ENCODE assay signal across 18 cellular contexts in genomic region chr22:23431337-23432072, GRCh38.
DNase-seq lines count a peak whose midpoint lies in the region; FAIRE-seq and TF ChIP-seq lines count a peak whose summit lies in the region.
"Had no signal": no experiment of that assay in that cellular context is flagged by ENCODE, and none has a peak within 500 bp of the region (broad histone marks: within the 10 kb centered on the region; RNA-seq: fewer than 3 reads in every experiment).

No MANE protein-coding gene starts in this region.

- peaks cover 32% of the 10 kb centered on the region for H3K4me1 Mint-ChIP-seq in nephron

- H3K36me3 Mint-ChIP-seq in nephron (ENCODE audit: low read depth): peaks cover 24% of the 10 kb centered on the region

- H3K27me3 Mint-ChIP-seq in nephron (ENCODE audit: low read depth): no peaks in the 10 kb centered on the region

- H2BK15ac ChIP-seq in H1 (ENCODE audit: low read length): no peak overlapping the region

- H2BK12ac ChIP-seq in H1 (ENCODE audit: low read depth, low read length): no peak overlapping the region

- H4K8ac ChIP-seq in H1 (ENCODE audit: extremely low read depth, insufficient read depth, low read length): peak overlapping the region; percentile 12; the same call in 1 of the 2 replicates

- TF ChIP-seq CTCF in H1 (IDR thresholded peaks at IDR 0.05; ENCODE audit: control extremely low read depth in 1 of 3, insufficient read depth in 1 of 3, low read depth in 1 of 3, low read length in 3 of 3) (no peak), nephron (IDR thresholded peaks at IDR 0.05; ENCODE audit: unreplicated experiment in 3 of 3) (no peak), SK-N-SH (IDR thresholded peaks at IDR 0.05) (no peak), breast epithelium (IDR thresholded peaks at IDR 0.05) (no peak)

- CTCF ChIA-PET in H1 (lab: Charles Lee; ENCODE audit: partially characterized antibody) (interaction anchor here (1.0 to 2.2 kb wide), 4 partner anchors 19 to 102 kb away, joined by 3 to 7 read pairs (median 4); no protein-coding TSS in a partner anchor), SK-N-SH (lab: Yijun Ruan, JAX) (no interaction called here)

- no peaks in the 10 kb centered on the region for H3K79me1 ChIP-seq in H1 (ENCODE audit: low read depth, low read length)

- H3K27ac ChIP-seq in BLaER1: no peak overlapping the region
- H3K27ac ChIP-seq in H1 (ENCODE audit: low read depth, low read length): no peak overlapping the region
- no peak overlapping the region for H3K27ac ChIP-seq in SK-N-SH (ENCODE audit: low read depth in 2 of 2, low read length in 1 of 2)
- H3K27ac ChIP-seq in breast epithelium: no peak overlapping the region
- H3K27ac ChIP-seq: gastroesophageal sphincter, left lung had no signal

- H3K23me2 ChIP-seq in H1 (ENCODE audit: low read depth, low read length): no peaks in the 10 kb centered on the region

- H4K5ac ChIP-seq in H1 (ENCODE audit: insufficient read length, low read depth, low read length): no peak overlapping the region

- no peaks in the 10 kb centered on the region for H3K36me3 ChIP-seq in BLaER1
- H3K36me3 ChIP-seq in H1 (ENCODE audit: control insufficient read depth in 2 of 4, insufficient read depth in 4 of 4, low read length in 3 of 4): no peaks in the 10 kb centered on the region
- H3K36me3 ChIP-seq in SK-N-SH (replicated peaks in 1 of 2; ENCODE audit: control insufficient read depth in 1 of 2, insufficient read depth in 2 of 2, low read length in 1 of 2): no peaks in the 10 kb centered on the region
- no peaks in the 10 kb centered on the region for H3K36me3 ChIP-seq in breast epithelium
- H3K36me3 ChIP-seq: gastroesophageal sphincter, left lung had no signal

- no peak overlapping the region for H2BK120ac ChIP-seq in H1 (replicated peaks; ENCODE audit: low read depth, low read length)

- H3K4me3 ChIP-seq in BLaER1 (no peak overlapping the region), H1 (ENCODE audit: extremely low read depth in 1 of 4, insufficient read depth in 2 of 4, low read depth in 3 of 4, low read length in 4 of 4) (no peak overlapping the region), SK-N-SH (ENCODE audit: low read depth in 2 of 2, low read length in 1 of 2) (no peak overlapping the region), breast epithelium (no peak overlapping the region)
- H3K4me3 ChIP-seq: gastroesophageal sphincter, left lung had no signal

- H3K27me3 ChIP-seq in BLaER1 (no peaks in the 10 kb centered on the region), H1 (replicated peaks in 1 of 4; ENCODE audit: control insufficient read depth in 3 of 4, extremely low read depth in 1 of 4, insufficient read depth in 3 of 4, low read length in 3 of 4) (peaks cover 0 to 5% (median 0%) of the 10 kb centered on the region in 4 experiments; a peak in 3 of 7 replicates), SK-N-SH (ENCODE audit: insufficient read depth) (no peaks in the 10 kb centered on the region), breast epithelium (no peaks in the 10 kb centered on the region)
- H3K27me3 ChIP-seq: gastroesophageal sphincter, left lung had no signal

- no peak for FAIRE-seq in H1 (lab: Jason Lieb, UNC)

- H2AFZ ChIP-seq in H1 (ENCODE audit: low read length): no peak overlapping the region; the same call in 1 of the 2 replicates
- H2AFZ ChIP-seq in SK-N-SH (ENCODE audit: low read depth): no peak overlapping the region

- H3K9me3 ChIP-seq in BLaER1: peaks cover 30% of the 10 kb centered on the region
- H3K9me3 ChIP-seq in H1 (ENCODE audit: insufficient read depth in 2 of 2, low read depth in 1 of 2, low read length in 1 of 2): no peaks in the 10 kb centered on the region
- 0 out of 2 replicates have a peak, but pooled peaks cover 9% of the 10 kb centered on the region for H3K9me3 ChIP-seq in SK-N-SH
- H3K9me3 ChIP-seq in breast epithelium: peaks cover 0 to 3% of the 10 kb centered on the region in 2 donors

- H2BK5ac ChIP-seq in H1 (ENCODE audit: low read depth, low read length): no peak overlapping the region

- no peak overlapping the region for H3K4ac ChIP-seq in H1 (replicated peaks; ENCODE audit: insufficient read length, low read depth, low read length)

- TF ChIP-seq POLR2A in H1 (IDR thresholded peaks at IDR 0.05; ENCODE audit: control extremely low read depth in 1 of 2, low read depth in 2 of 2, low read length in 2 of 2) (no peak), breast epithelium (IDR thresholded peaks at IDR 0.05) (no peak)

- peaks cover 39% of the 10 kb centered on the region for H3K4me1 ChIP-seq in BLaER1
- peaks cover 0 to 5% (median 0%) of the 10 kb centered on the region in 4 experiments; a peak in 2 of 7 replicates for H3K4me1 ChIP-seq in H1 (replicated peaks in 1 of 4; ENCODE audit: control insufficient read depth in 3 of 4, insufficient read depth in 4 of 4, low read length in 3 of 4)
- peaks cover 0 to 9% of the 10 kb centered on the region in 2 experiments; a peak in 2 of 4 replicates for H3K4me1 ChIP-seq in SK-N-SH (ENCODE audit: control insufficient read depth in 1 of 2, insufficient read depth in 2 of 2, low read depth in 1 of 2, low read length in 1 of 2)
- H3K4me1 ChIP-seq in breast epithelium: no peaks in the 10 kb centered on the region
- H3K4me1 ChIP-seq: left lung had no signal

- TF ChIP-seq RAD21 in H1 (IDR thresholded peaks at IDR 0.05 in 1 of 2, conservative IDR thresholded peaks at IDR 0.05 in 1 of 2; ENCODE audit: low read depth in 2 of 2, low read length in 2 of 2) (no peak), SK-N-SH (IDR thresholded peaks at IDR 0.05; ENCODE audit: low read length) (no peak)

- no peak overlapping the region for H3K18ac ChIP-seq in H1 (ENCODE audit: extremely low read depth, low read length)

- WGBS in H1 (ENCODE audit: extremely low coverage in 1 of 2, insufficient coverage in 1 of 2, insufficient read length in 1 of 2, insufficient replicate concordance in 2 of 2, low coverage in 1 of 2, low lambda C conversion rate in 2 of 2, missing lambda C conversion rate in 1 of 2), 2 experiments: 84% methylated on average over 20 of the region's 20 CpGs; no CpG with 5 or more reads in 1 of the 2 experiments
- WGBS in SK-N-SH (ENCODE audit: low lambda C conversion rate): 72% methylated on average over 20 of the region's 20 CpGs

- H3F3A ChIP-seq in SK-N-SH (replicated peaks; ENCODE audit: insufficient read depth): no peaks in the 10 kb centered on the region

- no peak overlapping the region for H2BK20ac ChIP-seq in H1 (ENCODE audit: low read length)

- H3K27ac Mint-ChIP-seq in nephron: peak overlapping the region; percentile 45 to 79 (median 60)
- H3K27ac Mint-ChIP-seq: B cell had no signal

- intact Hi-C loops in breast epithelium (cut with DNase I; ENCODE audit: low total_unique reads): no loop called here

- no peak overlapping the region for H2AK5ac ChIP-seq in H1 (ENCODE audit: low read depth, low read length)

- H3K14ac ChIP-seq in H1 (ENCODE audit: insufficient read length): no peak overlapping the region

- H3K56ac ChIP-seq in H1 (replicated peaks; ENCODE audit: insufficient read length, low read depth, low read length): no peak overlapping the region

- H3K4me3 Mint-ChIP-seq in nephron: peak overlapping the region; percentile 27 to 33 (median 29)
- H3K4me3 Mint-ChIP-seq: activated naive CD4-positive, alpha-beta T cell treated with anti-CD3 and anti-CD28 coated beads, Interleukin-2, amount 10 ng/mL, durations not matched to agents 7 days and 5 days; B cell had no signal

- H3K79me2 ChIP-seq in H1 (ENCODE audit: control insufficient read depth in 1 of 2, insufficient read depth in 2 of 2, low read length in 2 of 2) (no peaks in the 10 kb centered on the region), SK-N-SH (ENCODE audit: insufficient read depth) (no peaks in the 10 kb centered on the region)

- H3K9ac ChIP-seq in BLaER1: no peak overlapping the region
- H3K9ac ChIP-seq in H1 (replicated peaks in 1 of 4; ENCODE audit: extremely low read depth in 1 of 4, low read depth in 3 of 4, low read length in 3 of 4): no peak overlapping the region
- H3K9ac ChIP-seq in SK-N-SH: no peak overlapping the region

- H4K20me1 ChIP-seq in BLaER1 (no peaks in the 10 kb centered on the region), H1 (replicated peaks in 1 of 2; ENCODE audit: control insufficient read depth in 1 of 2, insufficient read depth in 2 of 2, low read length in 2 of 2) (no peaks in the 10 kb centered on the region), SK-N-SH (ENCODE audit: insufficient read depth) (no peaks in the 10 kb centered on the region)

- H3K9me2 ChIP-seq in SK-N-SH: no peaks in the 10 kb centered on the region

- no peak for TF ChIP-seq EP300 in H1 (IDR thresholded peaks at IDR 0.05; ENCODE audit: borderline replicate concordance in 1 of 2, low read depth in 2 of 2, low read length in 2 of 2)
- no peak for TF ChIP-seq EP300 in SK-N-SH (IDR thresholded peaks at IDR 0.05; ENCODE audit: borderline replicate concordance in 1 of 2, low read depth in 1 of 2, low read length in 1 of 2)

- POLR2A ChIA-PET in H1 (lab: Charles Lee; ENCODE audit: partially characterized antibody): no interaction called here
- POLR2A ChIA-PET in SK-N-SH (lab: Yijun Ruan, JAX): no interaction called here

- H4K91ac ChIP-seq in H1 (replicated peaks; ENCODE audit: insufficient read length, low read length): no peak overlapping the region

- H3K4me2 ChIP-seq in BLaER1 (peak overlapping the region; percentile 45), H1 (ENCODE audit: insufficient read depth in 1 of 2, low read depth in 2 of 2, low read length in 2 of 2) (no peak overlapping the region), SK-N-SH (no peak overlapping the region)

- peaks cover 27% of the 10 kb centered on the region for H3K9me3 Mint-ChIP-seq in nephron

- H3K23ac ChIP-seq in H1 (ENCODE audit: insufficient read length): no peak overlapping the region

- peak; percentile 3 for DNase-seq in NCI-H226
- no peak for DNase-seq in H1 (ENCODE audit: low read depth in 1 of 2, low spot score in 2 of 2)
- no peak for DNase-seq in cerebellar nuclear complex (lab: John Stamatoyannopoulos, UW)
- no peak for DNase-seq in SK-N-SH
- DNase-seq in breast epithelium (ENCODE audit: low spot score in 2 of 2): no peak
- no peak for DNase-seq in LoVo (ENCODE audit: low spot score)
- DNase-seq: activated CD8-positive, alpha-beta memory T cell treated with anti-CD3 and anti-CD28 coated beads for 24 hours; activated naive CD4-positive, alpha-beta T cell treated with anti-CD3 and anti-CD28 coated beads, Interleukin-2, amount 10 ng/mL, durations not matched to agents 7 days and 5 days; EL; Kasumi-1; left lung; posterior cingulate gyrus; stimulated activated naive CD4-positive, alpha-beta T cell treated with Interleukin-2 at 50 U/mL for 16 hours; T-helper 2 cell had no signal

TF ChIP-seq in H1, 55 proteins besides CTCF, POLR2A, EP300 and RAD21 (continues in another document):
- no peak for TF ChIP-seq NRF1 (IDR thresholded peaks at IDR 0.05; ENCODE audit: low read depth, low read length)
- TF ChIP-seq BCL11A (IDR thresholded peaks at IDR 0.05; ENCODE audit: low read depth in 2 of 2, low read length in 2 of 2): no peak
- no peak for TF ChIP-seq CHD1 (IDR thresholded peaks at IDR 0.05; ENCODE audit: low read depth, low read length)

TF ChIP-seq in SK-N-SH, 30 proteins besides CTCF, POLR2A, EP300 and RAD21 (continues in another document):
- TF ChIP-seq TCF12 (IDR thresholded peaks at IDR 0.05): no peak
